Comparison of ENCODE assay signal across 18 cellular contexts in the genomic region with DNA sequence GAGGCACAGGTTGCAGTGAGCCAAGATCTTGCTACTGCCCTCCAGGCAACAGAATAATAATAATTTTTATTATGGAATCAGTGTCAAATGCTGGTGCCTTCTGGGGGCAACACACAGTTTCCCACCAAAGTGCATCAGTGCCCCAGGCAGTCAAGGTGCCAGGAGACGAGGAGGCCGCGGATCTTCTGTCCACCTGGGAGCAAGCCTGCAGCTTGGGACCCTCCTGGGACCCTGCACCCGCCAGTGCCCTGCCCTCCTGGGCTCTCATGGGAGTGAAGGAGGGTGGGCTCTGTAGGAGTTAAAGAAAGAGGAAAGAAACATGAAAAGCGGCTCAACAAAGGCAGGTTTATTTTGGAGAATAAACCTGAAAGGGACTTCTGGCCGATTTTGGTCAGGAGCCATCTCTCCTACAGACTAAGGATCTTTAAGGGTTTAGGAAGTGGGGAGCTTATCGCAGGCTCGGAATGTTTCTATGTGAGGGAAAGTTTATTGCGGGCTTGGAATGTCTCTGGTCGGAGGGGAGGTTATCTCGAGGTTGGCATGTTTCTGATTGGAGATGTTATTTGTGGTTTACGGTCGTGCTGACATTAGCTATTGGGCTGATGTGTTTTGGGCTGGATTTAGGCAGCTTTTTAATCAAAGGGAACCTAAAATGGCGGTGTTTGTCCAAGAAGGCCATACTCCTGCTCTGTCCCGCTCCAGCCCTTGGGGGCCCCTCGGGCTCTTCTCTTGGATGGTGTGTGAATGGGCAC. TPM values are rescaled to one million over a fixed set of nuclear protein-coding genes. Genes with fewer than 3 reads are reported as not detected.
A peak's percentile ranks its signal among the peaks of the same experiment; 100 is the strongest.
DNase-seq lines count a peak whose midpoint lies in the region; TF ChIP-seq lines count a peak whose summit lies in the region.
"Had no signal": no experiment of that assay in that cellular context is flagged by ENCODE, and none has a peak within 500 bp of the region (broad histone marks: within the 10 kb centered on the region; RNA-seq: fewer than 3 reads in every experiment).

No MANE protein-coding gene starts in this region.

- peaks cover 10% of the 10 kb centered on the region for H3K4me1 Mint-ChIP-seq in progenitor cell of endocrine pancreas (ENCODE audit: low read depth)
- H3K4me1 Mint-ChIP-seq in CD14-positive monocyte = no peaks in the 10 kb centered on the region

- DNase-seq in Daoy (ENCODE audit: low read depth) (peak; percentile 27), amniotic epithelial cell (ENCODE audit: low read depth) (peak; percentile 75), islet precursor cell (peak; percentile 50), progenitor cell of endocrine pancreas (ENCODE audit: low spot score, unreplicated experiment) (no peak), NCI-H82 treated with DMSO at 0.1 percent for 48 hours (lab: John Stamatoyannopoulos, UW; ENCODE audit: unreplicated experiment) (no peak), CD14-positive monocyte (ENCODE audit: low spot score) (no peak), NCI-H146 (lab: John Stamatoyannopoulos, UW) (no peak)
- no peak for DNase-seq in stimulated activated naive CD4-positive, alpha-beta T cell treated with Interleukin-2 at 50 U/mL for 16 hours (lab: John Stamatoyannopoulos, UW)
- DNase-seq: activated CD4-positive, alpha-beta T cell treated with anti-CD3 and anti-CD28 coated beads, Interleukin-2, amount 50 U/mL, for 4 hours; amniotic stem cell; cortex of kidney; HFFc6; hippocampal formation; NCI-H1436 treated with DMSO at 0.1 percent for 48 hours; stimulated activated naive B cell treated with anti-CD40 and anti-IgM and Interleukin-4, amounts not matched to agents 10 μg/mL and 1 μg/mL and 100 μg/mL, for 72 hours had no signal

- H3K9me3 Mint-ChIP-seq in progenitor cell of endocrine pancreas (ENCODE audit: low read depth) = no peaks in the 10 kb centered on the region
- H3K9me3 Mint-ChIP-seq in CD14-positive monocyte = peaks cover 0 to 5% (median 0%) of the 10 kb centered on the region in 7 donors
- H3K9me3 Mint-ChIP-seq: activated T-cell treated with anti-CD3 and anti-CD28 coated beads, Interleukin-2, amount 50 U/mL, for 72 hours; HFFc6; stimulated activated naive B cell treated with anti-CD40 and anti-IgM and Interleukin-4, amounts not matched to agents 10 μg/mL and 1 μg/mL and 100 μg/mL, for 72 hours had no signal

- H3K27me3 Mint-ChIP-seq in progenitor cell of endocrine pancreas (peaks cover 23% of the 10 kb centered on the region), CD14-positive monocyte (ENCODE audit: low read depth in 3 of 3) (peaks cover 18 to 45% (median 28%) of the 10 kb centered on the region in 3 donors)

- no peaks in the 10 kb centered on the region for H3K36me3 Mint-ChIP-seq in progenitor cell of endocrine pancreas (ENCODE audit: insufficient read depth)
- no peaks in the 10 kb centered on the region for H3K36me3 Mint-ChIP-seq in CD14-positive monocyte
- H3K36me3 Mint-ChIP-seq: stimulated activated naive B cell treated with anti-CD40 and anti-IgM and Interleukin-4, amounts not matched to agents 10 μg/mL and 1 μg/mL and 100 μg/mL, for 72 hours had no signal

- H3K27ac Mint-ChIP-seq in progenitor cell of endocrine pancreas (peak overlapping the region; percentile 6), CD14-positive monocyte (no peak overlapping the region)
- H3K27ac Mint-ChIP-seq: activated T-cell treated with anti-CD3 and anti-CD28 coated beads, Interleukin-2, amount 50 U/mL, for 72 hours; HFFc6; stimulated activated naive B cell treated with anti-CD40 and anti-IgM and Interleukin-4, amounts not matched to agents 10 μg/mL and 1 μg/mL and 100 μg/mL, for 72 hours had no signal

- intact Hi-C loops in CD14-positive monocyte (cut with micrococcal nuclease) = no loop called here

- TF ChIP-seq CTCF in progenitor cell of endocrine pancreas (IDR thresholded peaks at IDR 0.05; ENCODE audit: unreplicated experiment) (no peak), CD14-positive monocyte (IDR thresholded peaks at IDR 0.05) (no peak)

- H3K4me3 Mint-ChIP-seq in progenitor cell of endocrine pancreas (ENCODE audit: low read depth) = no peak overlapping the region
- H3K4me3 Mint-ChIP-seq in CD14-positive monocyte = no peak overlapping the region
- H3K4me3 Mint-ChIP-seq: HFFc6; stimulated activated naive B cell treated with anti-CD40 and anti-IgM and Interleukin-4, amounts not matched to agents 10 μg/mL and 1 μg/mL and 100 μg/mL, for 72 hours had no signal

RNA-seq across cellular contexts. Expression of a gene that starts 1.1 kb away (rescaled TPM):
- total RNA-seq in Daoy (2014; rRNA removed; shearing (Covaris generic)) = not detected in 2 replicates
- total RNA-seq in progenitor cell of endocrine pancreas = not detected in 2 replicates
- polyA plus RNA-seq in CD14-positive monocyte = not detected
- total RNA-seq: G401, HFFc6 had no signal
- polyA plus RNA-seq: K562 had no signal

RNA-seq across cellular contexts. Expression of a gene that starts 54.0 kb away (rescaled TPM):
- 1.7 and 1.8 TPM in 2 replicates for total RNA-seq in Daoy (2014; rRNA removed; shearing (Covaris generic))
- total RNA-seq in progenitor cell of endocrine pancreas = 7.0 and 7.4 TPM in 2 replicates
- polyA plus RNA-seq in CD14-positive monocyte = not detected
- polyA plus RNA-seq: K562 had no signal

Comparison
In these comparisons a context has a peak if more than half of its experiments do, and no peak if none do; other contexts are left out.
1. DNase-seq: peak in Daoy (single experiment), amniotic epithelial cell (single experiment) and islet precursor cell (single experiment); none in progenitor cell of endocrine pancreas (single experiment), stimulated activated naive CD4-positive, alpha-beta T cell treated with Interleukin-2 at 50 U/mL for 16 hours (single experiment), NCI-H82 treated with DMSO at 0.1 percent for 48 hours (single experiment), CD14-positive monocyte (single experiment) and NCI-H146 (single experiment).